1 cellular context compared by ENCODE assay signal in the genomic region with DNA sequence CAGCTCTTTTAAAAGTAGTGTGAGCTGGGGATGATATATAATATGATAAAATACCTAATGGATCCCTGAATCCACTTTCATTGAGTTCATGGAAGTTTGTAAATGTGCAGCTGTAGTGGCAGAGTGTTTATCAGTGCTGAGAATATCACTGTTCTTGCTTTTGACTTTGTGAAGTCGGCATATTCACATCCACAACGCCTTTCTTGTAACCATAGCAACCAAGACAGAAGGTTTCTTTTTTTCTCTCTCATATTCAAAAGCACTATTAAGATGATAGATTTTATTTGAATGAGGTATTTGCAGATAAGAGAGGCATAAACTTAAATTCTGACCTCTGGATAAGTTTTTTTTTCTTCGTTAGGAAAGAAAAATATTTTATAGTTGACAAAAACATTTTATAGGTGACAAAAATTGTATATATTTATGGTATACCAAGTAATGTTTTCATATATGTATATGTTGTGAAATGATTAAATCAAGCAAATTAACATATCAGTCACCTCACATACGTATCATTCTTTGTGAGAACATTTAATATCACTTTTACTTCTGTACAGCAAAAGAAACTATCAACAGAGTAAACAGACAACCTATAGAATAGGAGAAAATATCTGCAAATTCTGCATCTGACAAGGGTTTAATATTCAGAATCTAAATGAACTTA.
TF ChIP-seq lines count a peak whose summit lies in the region.

No MANE protein-coding gene starts in this region.

TF ChIP-seq in GM12878, 131 proteins besides CTCF, POLR2A, EP300 and RAD21:
- no peak for TF ChIP-seq LARP7 (IDR thresholded peaks at IDR 0.05)
- TF ChIP-seq BMI1 (IDR thresholded peaks at IDR 0.05; ENCODE audit: borderline replicate concordance) = peak; percentile 49; the same call in 1 of the 2 replicates
- TF ChIP-seq PAX5 (IDR thresholded peaks at IDR 0.05; ENCODE audit: borderline replicate concordance, low read depth, low read length) = no peak
- no peak for TF ChIP-seq MTA2 (IDR thresholded peaks at IDR 0.05; ENCODE audit: low read depth)
- no peak for TF ChIP-seq MEF2A (IDR thresholded peaks at IDR 0.05; ENCODE audit: insufficient read depth, low read depth, low read length)
